In genomic region chr11:121525376-121525775, GRCh38 we compare ENCODE assay signal across 29 cellular contexts.
"Had no signal": no experiment of that assay in that cellular context is flagged by ENCODE, and none has a peak within 500 bp of the region (broad histone marks: within the 10 kb centered on the region; RNA-seq: fewer than 3 reads in every experiment).

No MANE protein-coding gene starts in this region.

- DNase-seq: activated CD4-positive, alpha-beta memory T cell treated with anti-CD3 and anti-CD28 coated beads, Interleukin-2, amount 10 ng/mL, durations not matched to agents 7 days and 5 days; activated CD4-positive, alpha-beta T cell treated with anti-CD3 and anti-CD28 coated beads for 1 hour; activated CD4-positive, alpha-beta T cell treated with anti-CD3 and anti-CD28 coated beads for 4 hours; activated CD4-positive, alpha-beta T cell treated with anti-CD3 and anti-CD28 coated beads, Interleukin-2, amount 10 ng/mL, durations not matched to agents 7 days and 5 days; activated CD4-positive, alpha-beta T cell treated with anti-CD3 and anti-CD28 coated beads, Interleukin-2, amount 50 U/mL, for 4 hours; activated CD8-positive, alpha-beta memory T cell treated with anti-CD3 and anti-CD28 coated beads, Interleukin-2, amount 50 U/mL, for 48 hours; activated effector memory CD4-positive, alpha-beta T cell treated with Interleukin-2 at 50 U/mL for 16 hours; activated naive CD4-positive, alpha-beta T cell treated with anti-CD3 and anti-CD28 coated beads for 36 hours; activated naive CD8-positive, alpha-beta T cell treated with anti-CD3 and anti-CD28 coated beads, Interleukin-2, amount 10 ng/mL, durations not matched to agents 7 days and 5 days; activated T-cell treated with anti-CD3 and anti-CD28 coated beads, Interleukin-2, amount 50 U/mL, for 4 hours; amniotic stem cell; anterior cingulate cortex; brain microvascular endothelial cell; dorsolateral prefrontal cortex; effector memory CD4-positive, alpha-beta T cell; erythroblast; foreskin keratinocyte; gastrocnemius medialis; glutamatergic neuron; heart left ventricle; T-helper 2 cell had no signal

- H3K27me3 Mint-ChIP-seq: activated CD4-positive, alpha-beta memory T cell treated with anti-CD3 and anti-CD28 coated beads, Interleukin-2, amount 10 ng/mL, durations not matched to agents 7 days and 5 days; activated CD4-positive, alpha-beta T cell treated with anti-CD3 and anti-CD28 coated beads, Interleukin-2, amount 10 ng/mL, durations not matched to agents 7 days and 5 days; activated naive CD4-positive, alpha-beta T cell treated with anti-CD3 and anti-CD28 coated beads, Interleukin-2, amount 50 U/mL, for 24 hours; activated naive CD8-positive, alpha-beta T cell treated with anti-CD3 and anti-CD28 coated beads, Interleukin-2, amount 10 ng/mL, durations not matched to agents 7 days and 5 days; activated T-helper 17 cell treated with anti-CD3 and anti-CD28 coated beads, Interleukin-2, amount 50 U/mL, for 72 hours; central memory CD8-positive, alpha-beta T cell; dendritic cell treated with granulocyte-macrophage colony-stimulating factor and Interleukin-4, amounts not matched to agents 40 ng/mL and 50 ng/mL, for 4 days had no signal

- H3K27ac Mint-ChIP-seq: activated CD4-positive, alpha-beta memory T cell treated with anti-CD3 and anti-CD28 coated beads, Interleukin-2, amount 10 ng/mL, durations not matched to agents 7 days and 5 days; activated CD4-positive, alpha-beta T cell treated with anti-CD3 and anti-CD28 coated beads, Interleukin-2, amount 10 ng/mL, durations not matched to agents 7 days and 5 days; activated naive CD4-positive, alpha-beta T cell treated with anti-CD3 and anti-CD28 coated beads for 36 hours; activated naive CD4-positive, alpha-beta T cell treated with anti-CD3 and anti-CD28 coated beads, Interleukin-2, amount 50 U/mL, for 24 hours; activated naive CD8-positive, alpha-beta T cell treated with anti-CD3 and anti-CD28 coated beads, Interleukin-2, amount 10 ng/mL, durations not matched to agents 7 days and 5 days; activated T-helper 17 cell treated with anti-CD3 and anti-CD28 coated beads, Interleukin-2, amount 50 U/mL, for 72 hours; dendritic cell treated with granulocyte-macrophage colony-stimulating factor and Interleukin-4, amounts not matched to agents 40 ng/mL and 50 ng/mL, for 4 days; WTC11 had no signal

- H3K4me3 Mint-ChIP-seq: activated CD4-positive, alpha-beta memory T cell treated with anti-CD3 and anti-CD28 coated beads, Interleukin-2, amount 10 ng/mL, durations not matched to agents 7 days and 5 days; activated CD4-positive, alpha-beta T cell treated with anti-CD3 and anti-CD28 coated beads, Interleukin-2, amount 10 ng/mL, durations not matched to agents 7 days and 5 days; activated naive CD4-positive, alpha-beta T cell treated with anti-CD3 and anti-CD28 coated beads for 36 hours; activated naive CD4-positive, alpha-beta T cell treated with anti-CD3 and anti-CD28 coated beads, Interleukin-2, amount 50 U/mL, for 24 hours; activated naive CD8-positive, alpha-beta T cell treated with anti-CD3 and anti-CD28 coated beads, Interleukin-2, amount 10 ng/mL, durations not matched to agents 7 days and 5 days; activated T-cell treated with anti-CD3 and anti-CD28 coated beads, Interleukin-2, amount 50 U/mL, for 4 hours; activated T-helper 17 cell treated with anti-CD3 and anti-CD28 coated beads, Interleukin-2, amount 50 U/mL, for 72 hours; central memory CD8-positive, alpha-beta T cell; dendritic cell treated with granulocyte-macrophage colony-stimulating factor and Interleukin-4, amounts not matched to agents 40 ng/mL and 50 ng/mL, for 4 days; WTC11 had no signal

- H3K27me3 ChIP-seq: brain microvascular endothelial cell, dorsolateral prefrontal cortex, esophagus muscularis mucosa, foreskin keratinocyte, gastrocnemius medialis, heart left ventricle had no signal

- H3K27ac ChIP-seq: brain microvascular endothelial cell, coronary artery, esophagus muscularis mucosa, foreskin keratinocyte, gastrocnemius medialis, heart left ventricle, VCaP had no signal

- H3K4me3 ChIP-seq: coronary artery, dorsolateral prefrontal cortex, esophagus muscularis mucosa, gastrocnemius medialis, heart left ventricle had no signal

- H3K36me3 ChIP-seq: brain microvascular endothelial cell, esophagus muscularis mucosa, gastrocnemius medialis had no signal

- H3K4me1 Mint-ChIP-seq: WTC11 had no signal

- ATAC-seq: activated T-cell treated with anti-CD3 and anti-CD28 coated beads, Interleukin-2, amount 50 U/mL, for 4 hours; activated T-helper 17 cell treated with anti-CD3 and anti-CD28 coated beads, Interleukin-2, amount 50 U/mL, for 72 hours; foreskin keratinocyte; gastrocnemius medialis; heart left ventricle; WTC11 had no signal
